Comparison of ENCODE assay signal across 13 cellular contexts in the genomic region with DNA sequence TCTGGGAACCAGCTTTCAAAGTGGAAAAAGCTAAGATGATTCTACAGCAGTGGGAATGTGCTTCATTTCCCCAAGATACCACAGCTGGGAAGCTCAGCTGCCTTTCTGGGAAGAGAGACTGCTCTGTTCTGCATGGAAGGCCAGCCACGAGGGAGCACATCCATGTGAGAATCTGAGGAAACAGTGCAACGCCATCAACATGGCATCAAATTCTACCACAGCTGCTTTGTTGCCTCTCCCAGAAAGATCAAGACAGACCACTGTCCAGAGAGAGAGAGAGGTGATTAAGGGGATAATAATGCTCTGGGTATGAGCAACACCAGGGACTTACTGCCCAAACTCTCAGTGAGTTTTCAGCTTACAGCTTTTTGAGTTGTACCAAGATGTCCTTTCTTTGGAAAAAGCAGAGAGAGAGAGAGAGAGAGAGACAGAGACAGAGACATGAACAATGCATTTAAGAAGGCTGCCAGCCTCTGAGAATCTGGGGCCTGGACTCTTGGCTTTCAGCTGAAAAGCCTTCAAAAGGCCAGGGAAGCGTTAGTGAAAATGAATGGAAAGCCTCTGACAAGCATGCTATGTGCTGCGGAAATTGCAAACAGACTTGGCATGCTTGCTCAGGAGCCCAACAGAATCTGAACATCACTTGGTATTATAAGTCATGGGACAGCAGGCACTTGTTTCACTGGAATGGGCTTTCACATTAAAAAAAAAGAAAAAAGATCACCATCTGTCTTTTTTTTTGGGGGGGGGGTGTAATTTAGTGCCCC.
DNase-seq lines count a peak whose midpoint lies in the region; ATAC-seq lines count a peak whose summit lies in the region.
"Had no signal": no experiment of that assay in that cellular context is flagged by ENCODE, and none has a peak within 500 bp of the region (broad histone marks: within the 10 kb centered on the region; RNA-seq: fewer than 3 reads in every experiment).

No MANE protein-coding gene starts in this region.

- intact Hi-C loops in posterior vena cava (cut with DNase I), result no loop called here

- DNase-seq in GM04503 (ENCODE audit: low read depth) (peak; percentile 60), amniotic stem cell (lab: John Stamatoyannopoulos, UW) (peak; percentile 9), hepatic stellate cell (ENCODE audit: low spot score) (peak; percentile 13), posterior vena cava (ENCODE audit: low spot score) (no peak)
- no peak for DNase-seq in activated effector memory CD4-positive, alpha-beta T cell treated with Interleukin-2 at 50 U/mL for 16 hours
- DNase-seq: activated T-cell treated with anti-CD3 and anti-CD28 coated beads, Interleukin-2, amount 50 U/mL, for 48 hours; CD8-positive, alpha-beta T cell; NCI-H2107; pancreas; stimulated activated CD4-positive, alpha-beta T cell treated with anti-CD3 and anti-CD28 coated beads, Interleukin-15, amount 100 ng/mL, for 24 hours had no signal

- peak overlapping the region; percentile 54 for H3K4me2 ChIP-seq in skeletal muscle satellite cell (ENCODE audit: low read length)

- H3K4me1 ChIP-seq in skeletal muscle satellite cell (ENCODE audit: control insufficient read depth, insufficient read depth, low read length), result peaks cover 23% of the 10 kb centered on the region
- H3K4me1 ChIP-seq: pancreas, suprapubic skin had no signal

- no peaks in the 10 kb centered on the region for H3K36me3 ChIP-seq in skeletal muscle satellite cell (ENCODE audit: insufficient read depth, low read length)
- H3K36me3 ChIP-seq: pancreas, suprapubic skin had no signal

- ATAC-seq in HG03439 (IDR thresholded peaks at IDR 0.05; ENCODE audit: unreplicated experiment), result no peak
- ATAC-seq: CD8-positive, alpha-beta T cell; pancreas had no signal

- peak overlapping the region; percentile 20 for H3K9ac ChIP-seq in skeletal muscle satellite cell (ENCODE audit: low read depth, low read length)

- no peak overlapping the region for H3K4me3 ChIP-seq in skeletal muscle satellite cell (ENCODE audit: low read length)
- H3K4me3 ChIP-seq: pancreas, suprapubic skin had no signal

- H3K27me3 ChIP-seq in skeletal muscle satellite cell (ENCODE audit: control insufficient read depth, insufficient read depth, low read length), result no peaks in the 10 kb centered on the region
- H3K27me3 ChIP-seq: pancreas, suprapubic skin had no signal

- no peaks in the 10 kb centered on the region for H3K9me3 ChIP-seq in skeletal muscle satellite cell (replicated peaks; ENCODE audit: low read length)
- H3K9me3 ChIP-seq: pancreas, suprapubic skin had no signal

Comparison
In these comparisons a context has a peak if more than half of its experiments do, and no peak if none do; other contexts are left out.
1. DNase-seq: peak in GM04503 (single experiment), amniotic stem cell (single experiment) and hepatic stellate cell (single experiment); none in activated effector memory CD4-positive, alpha-beta T cell treated with Interleukin-2 at 50 U/mL for 16 hours (single experiment) and posterior vena cava (single experiment).